24 cellular contexts compared by ENCODE assay signal in genomic region chr12:112945515-112945914, GRCh38. TPM values are rescaled to one million over a fixed set of nuclear protein-coding genes. Genes with fewer than 3 reads are reported as not detected.
"Had no signal": no experiment of that assay in that cellular context is flagged by ENCODE, and none has a peak within 500 bp of the region (broad histone marks: within the 10 kb centered on the region; RNA-seq: fewer than 3 reads in every experiment).

No MANE protein-coding gene starts in this region.

- H3K4me1 ChIP-seq: SJSA1 had no signal

- H3K27ac ChIP-seq: HL-60, SJSA1, SK-N-MC had no signal

- H3K9me3 ChIP-seq: MG63, SJSA1 had no signal

- DNase-seq: Karpas-422, KG1, MG63, NCI-H1092, NCI-H1105 treated with DMSO at 0.1 percent for 48 hours, NCI-H1417 treated with DMSO at 0.1 percent for 48 hours, NCI-H187, NCI-H2029, NCI-H2081 treated with DMSO at 0.1 percent for 48 hours, NCI-H2171, NCI-H226, NCI-H446, NCI-H510A, NCI-H524 treated with DMSO at 0.1 percent for 48 hours, NCI-H69, NCI-H774, Right ventricle myocardium superior, RPMI8226, SIG-M5 had no signal

- FAIRE-seq: HTR-8/SVneo, RCC 7860 had no signal

- H3K4me3 ChIP-seq: MG63, SJSA1, SK-N-MC had no signal

- H3K27me3 ChIP-seq: MG63, SJSA1 had no signal

RNA-seq across cellular contexts. Expression of gene OAS1, which starts 38.8 kb away (rescaled TPM):
- total RNA-seq: SJSA1 had no signal
